10 cellular contexts compared by ENCODE assay signal in genomic region chr9:36217256-36217968, GRCh38. TPM values are rescaled to one million over a fixed set of nuclear protein-coding genes. Genes with fewer than 3 reads are reported as not detected.
DNase-seq lines count a peak whose midpoint lies in the region; ATAC-seq lines count a peak whose summit lies in the region.
"Had no signal": no experiment of that assay in that cellular context is flagged by ENCODE, and none has a peak within 500 bp of the region (broad histone marks: within the 10 kb centered on the region; RNA-seq: fewer than 3 reads in every experiment).

No MANE protein-coding gene starts in this region.

- no peak for DNase-seq in CD4-positive, alpha-beta memory T cell
- no peak for DNase-seq in activated naive CD8-positive, alpha-beta T cell treated with anti-CD3 and anti-CD28 coated beads, Interleukin-2, amount 50 U/mL, for 24 hours
- no peak for DNase-seq in naive thymus-derived CD8-positive, alpha-beta T cell
- no peak for DNase-seq in pons (ENCODE audit: low spot score)
- DNase-seq: H7, NCI-H446 had no signal

- H3K4me3 Mint-ChIP-seq in CD4-positive, alpha-beta memory T cell, result peak overlapping the region in 4 of 8 donors; percentile 20 to 63 (median 40)
- no peak overlapping the region for H3K4me3 Mint-ChIP-seq in activated naive CD8-positive, alpha-beta T cell treated with anti-CD3 and anti-CD28 coated beads, Interleukin-2, amount 50 U/mL, for 24 hours
- H3K4me3 Mint-ChIP-seq in naive thymus-derived CD8-positive, alpha-beta T cell, result no peak overlapping the region

- no peaks in the 10 kb centered on the region for H3K27me3 ChIP-seq in CD4-positive, alpha-beta memory T cell (ENCODE audit: insufficient read depth, low read length)

- H3K27me3 Mint-ChIP-seq in CD4-positive, alpha-beta memory T cell, result no peaks in the 10 kb centered on the region
- H3K27me3 Mint-ChIP-seq in activated naive CD8-positive, alpha-beta T cell treated with anti-CD3 and anti-CD28 coated beads, Interleukin-2, amount 50 U/mL, for 24 hours, result no peaks in the 10 kb centered on the region
- no peaks in the 10 kb centered on the region for H3K27me3 Mint-ChIP-seq in naive thymus-derived CD8-positive, alpha-beta T cell

- peaks cover 0 to 1% of the 10 kb centered on the region in 2 donors for H3K9me3 ChIP-seq in CD4-positive, alpha-beta memory T cell (ENCODE audit: control insufficient read depth in 1 of 2, low read length in 2 of 2)
- H3K9me3 ChIP-seq in KOPT-K1 (ENCODE audit: insufficient read depth, low read length, poor library complexity, severe bottlenecking), result peaks cover 3% of the 10 kb centered on the region

- no peak overlapping the region for H3K4me3 ChIP-seq in CD4-positive, alpha-beta memory T cell (ENCODE audit: low read length in 2 of 2)

- H3K27ac Mint-ChIP-seq in CD4-positive, alpha-beta memory T cell, result peak overlapping the region; percentile 41 to 91 (median 80)
- peak overlapping the region; percentile 14 for H3K27ac Mint-ChIP-seq in activated naive CD8-positive, alpha-beta T cell treated with anti-CD3 and anti-CD28 coated beads, Interleukin-2, amount 50 U/mL, for 24 hours
- peak overlapping the region in 9 of 10 donors; percentile 2 to 86 (median 45) for H3K27ac Mint-ChIP-seq in naive thymus-derived CD8-positive, alpha-beta T cell

- H3K9me3 Mint-ChIP-seq in CD4-positive, alpha-beta memory T cell, result peaks cover 0 to 4% (median 1%) of the 10 kb centered on the region in 8 donors
- H3K9me3 Mint-ChIP-seq in activated naive CD8-positive, alpha-beta T cell treated with anti-CD3 and anti-CD28 coated beads, Interleukin-2, amount 50 U/mL, for 24 hours, result no peaks in the 10 kb centered on the region
- peaks cover 0 to 3% (median 0%) of the 10 kb centered on the region in 9 donors for H3K9me3 Mint-ChIP-seq in naive thymus-derived CD8-positive, alpha-beta T cell

- no peak for ATAC-seq in activated naive CD8-positive, alpha-beta T cell treated with anti-CD3 and anti-CD28 coated beads, Interleukin-2, amount 50 U/mL, for 24 hours
- ATAC-seq in naive thymus-derived CD8-positive, alpha-beta T cell, result no peak
- no peak for ATAC-seq in GM19328 (IDR thresholded peaks at IDR 0.05; ENCODE audit: unreplicated experiment)
- no peak for ATAC-seq in GM21390 (IDR thresholded peaks at IDR 0.05; ENCODE audit: unreplicated experiment)

- CTCF ChIA-PET in CD4-positive, alpha-beta memory T cell (lab: Charles Lee; ENCODE audit: partially characterized antibody), result interaction anchor here (2.2 kb wide), 1 partner anchor 27 kb away, joined by 6 read pairs; the partner anchor contains the start of gene CLTA

- peaks cover 32% of the 10 kb centered on the region for H3K4me1 ChIP-seq in CD4-positive, alpha-beta memory T cell (ENCODE audit: insufficient read depth, low read length)

- peaks cover 33 to 58% (median 43%) of the 10 kb centered on the region in 4 donors for H3K4me1 Mint-ChIP-seq in CD4-positive, alpha-beta memory T cell
- peaks cover 37% of the 10 kb centered on the region for H3K4me1 Mint-ChIP-seq in activated naive CD8-positive, alpha-beta T cell treated with anti-CD3 and anti-CD28 coated beads, Interleukin-2, amount 50 U/mL, for 24 hours
- H3K4me1 Mint-ChIP-seq in naive thymus-derived CD8-positive, alpha-beta T cell, result peaks cover 22 to 47% (median 37%) of the 10 kb centered on the region in 4 donors

- POLR2A ChIA-PET in CD4-positive, alpha-beta memory T cell (lab: Charles Lee; ENCODE audit: partially characterized antibody), result no interaction called here
- POLR2A ChIA-PET in naive thymus-derived CD8-positive, alpha-beta T cell (lab: Charles Lee), result no interaction called here

- intact Hi-C loops in CD4-positive, alpha-beta memory T cell (cut with micrococcal nuclease), result no loop called here

- H3K36me3 Mint-ChIP-seq in CD4-positive, alpha-beta memory T cell, result peaks cover 30 to 77% of the 10 kb centered on the region in 2 donors
- H3K36me3 Mint-ChIP-seq in activated naive CD8-positive, alpha-beta T cell treated with anti-CD3 and anti-CD28 coated beads, Interleukin-2, amount 50 U/mL, for 24 hours (ENCODE audit: low read depth), result peaks cover 45% of the 10 kb centered on the region
- peaks cover 6 to 91% (median 12%) of the 10 kb centered on the region in 3 donors for H3K36me3 Mint-ChIP-seq in naive thymus-derived CD8-positive, alpha-beta T cell

- peak overlapping the region; percentile 15 for H3K27ac ChIP-seq in CD4-positive, alpha-beta memory T cell (ENCODE audit: low read depth, low read length)
- H3K27ac ChIP-seq in KOPT-K1 (ENCODE audit: low read depth, low read length, poor library complexity, severe bottlenecking), result peak overlapping the region; percentile 53

- H3K36me3 ChIP-seq in CD4-positive, alpha-beta memory T cell (ENCODE audit: insufficient read depth, low read length), result peaks cover 32% of the 10 kb centered on the region
- peaks cover 95% of the 10 kb centered on the region for H3K36me3 ChIP-seq in KOPT-K1 (ENCODE audit: insufficient read depth, low read length)

RNA-seq across cellular contexts. Expression of gene CLTA, which starts 26.7 kb away (rescaled TPM):
- 10 to 100 TPM; 69.9 to 72.3 TPM for total RNA-seq in CD4-positive, alpha-beta memory T cell
- 100 to 1,000 TPM in 1 of 2 donors, 10 to 100 TPM in 1; 46.0 to 106 TPM for polyA plus RNA-seq in CD4-positive, alpha-beta memory T cell
- 10 to 100 TPM; 56.7 to 59.0 TPM for total RNA-seq in naive thymus-derived CD8-positive, alpha-beta T cell
- polyA plus RNA-seq in naive thymus-derived CD8-positive, alpha-beta T cell, result 10 to 100 TPM; 60.8 to 84.5 (median 71.0) TPM

RNA-seq across cellular contexts. Expression of gene GNE, which starts 40.8 kb away (rescaled TPM):
- 10 to 100 TPM; 16.9 to 18.1 TPM for total RNA-seq in CD4-positive, alpha-beta memory T cell
- polyA plus RNA-seq in CD4-positive, alpha-beta memory T cell, result 1 to 10 TPM; 2.7 to 6.1 TPM
- 10 to 100 TPM; 16.5 to 17.4 TPM for total RNA-seq in naive thymus-derived CD8-positive, alpha-beta T cell
- polyA plus RNA-seq in naive thymus-derived CD8-positive, alpha-beta T cell, result 1 to 10 TPM; 3.7 to 6.1 (median 4.5) TPM

RNA-seq across cellular contexts. Expression of gene CCIN, which starts 48.2 kb away (rescaled TPM):
- not detected for total RNA-seq in CD4-positive, alpha-beta memory T cell
- polyA plus RNA-seq in CD4-positive, alpha-beta memory T cell, result not detected
- total RNA-seq in naive thymus-derived CD8-positive, alpha-beta T cell, result under 1 TPM in 1 of 2 experiments, not detected in 1; 0.19 TPM
- polyA plus RNA-seq in naive thymus-derived CD8-positive, alpha-beta T cell, result under 1 TPM in 1 of 3 donors, not detected in 2; 0.09 TPM
- polyA plus RNA-seq: neural cell had no signal

Comparison
In these comparisons a context has a peak if more than half of its experiments do, and no peak if none do; other contexts are left out.
1. H3K27ac Mint-ChIP-seq: peak in every context shown above with its lines; median percentile 80 in CD4-positive, alpha-beta memory T cell; 45 in naive thymus-derived CD8-positive, alpha-beta T cell; 14 in activated naive CD8-positive, alpha-beta T cell treated with anti-CD3 and anti-CD28 coated beads, Interleukin-2, amount 50 U/mL, for 24 hours.